Comparison of ENCODE assay signal across 8 cellular contexts in the genomic region with DNA sequence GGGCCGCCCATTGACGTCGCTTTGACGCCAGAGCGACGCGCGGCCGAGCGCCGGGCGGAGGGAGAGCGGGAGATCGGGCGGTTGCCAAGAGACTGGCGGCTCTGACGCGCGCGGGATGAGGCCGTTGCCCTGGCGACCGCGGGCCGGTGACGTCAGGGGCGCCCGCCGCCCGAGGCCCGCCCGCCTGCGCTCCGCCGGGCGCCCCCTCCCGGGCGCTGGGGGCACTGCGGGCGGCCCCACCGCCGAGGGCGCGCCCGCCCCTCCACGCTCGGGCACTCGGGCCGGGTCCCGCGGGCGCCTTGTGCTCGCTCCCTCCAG. TPM values are rescaled to one million over a fixed set of nuclear protein-coding genes. Genes with fewer than 3 reads are reported as not detected.
DNase-seq lines count a peak whose midpoint lies in the region; ATAC-seq, FAIRE-seq and TF ChIP-seq lines count a peak whose summit lies in the region.
"Not testable (repeated sequence)": the region's sequence is repeated elsewhere in the genome, so short reads cannot be mapped to it uniquely, and the experiment has no call there.

No MANE protein-coding gene starts in this region.

- ATAC-seq in GM18858 (IDR thresholded peaks at IDR 0.05; ENCODE audit: unreplicated experiment): peak; percentile 74
- ATAC-seq in GM19467 (IDR thresholded peaks at IDR 0.05; ENCODE audit: unreplicated experiment): peak; percentile 67
- ATAC-seq in HG02588 (IDR thresholded peaks at IDR 0.05; ENCODE audit: unreplicated experiment): peak; percentile 66
- ATAC-seq in HG03066 (IDR thresholded peaks at IDR 0.05; ENCODE audit: low read depth, unreplicated experiment): peak; percentile 70
- peak; percentile 48 for ATAC-seq in HG03558 (IDR thresholded peaks at IDR 0.05; ENCODE audit: extremely low read depth, unreplicated experiment)
- ATAC-seq in activated naive CD4-positive, alpha-beta T cell treated with anti-CD3 and anti-CD28 coated beads, Interleukin-2, amount 50 U/mL, for 72 hours: peak; percentile 96 to 97
- peak; percentile 66 for ATAC-seq in HepG2
- peak; percentile 91 to 94 for ATAC-seq in upper lobe of left lung (ENCODE audit: low FRiP score in 2 of 2)

- H3K27me3 ChIP-seq in HepG2 (ENCODE audit: control insufficient read depth in 1 of 2, insufficient read depth in 2 of 2, low read length in 2 of 2); upper lobe of left lung: not testable (repeated sequence)

- no CpG with 5 or more reads among the region's 53 CpGs for WGBS in HepG2 (ENCODE audit: low lambda C conversion rate)
- WGBS in upper lobe of left lung, 2 donors: no CpG with 5 or more reads among the region's 53 CpGs

- not testable (repeated sequence) for TF ChIP-seq RAD21 in HepG2 (CRISPR knock-in tag; IDR thresholded peaks at IDR 0.05)

- CTCF ChIA-PET in HepG2 (lab: Yijun Ruan, JAX; ENCODE audit: low intra/inter-chr PET ratio, low total read pairs): not testable (repeated sequence)

- H3K9me3 Mint-ChIP-seq in activated naive CD4-positive, alpha-beta T cell treated with anti-CD3 and anti-CD28 coated beads, Interleukin-2, amount 50 U/mL, for 72 hours: not testable (repeated sequence)

- not testable (repeated sequence) for H3K9me3 ChIP-seq in HepG2 (ENCODE audit: low read length); upper lobe of left lung

- H3K27ac Mint-ChIP-seq in activated naive CD4-positive, alpha-beta T cell treated with anti-CD3 and anti-CD28 coated beads, Interleukin-2, amount 50 U/mL, for 72 hours: not testable (repeated sequence)

- not testable (repeated sequence) for H2AFZ ChIP-seq in HepG2 (ENCODE audit: low read length)

- not testable (repeated sequence) for TF ChIP-seq EP300 in HepG2 (IDR thresholded peaks at IDR 0.05; ENCODE audit: low read depth in 2 of 2, low read length in 2 of 2); HepG2 (CRISPR knock-in tag; IDR thresholded peaks at IDR 0.05; ENCODE audit: borderline replicate concordance); upper lobe of left lung (IDR thresholded peaks at IDR 0.05)

- in situ Hi-C loops in HepG2 (cut with HindIII; ENCODE audit: extremely low pct_ligation_motif_present, low pct_unique_long_range_greater_than_20kb): not testable (repeated sequence)

- H3K9ac ChIP-seq in HepG2 (ENCODE audit: insufficient read depth, low read depth, low read length): not testable (repeated sequence)

- not testable (repeated sequence) for TF ChIP-seq CTCF in HepG2 (CRISPR knock-in tag; IDR thresholded peaks at IDR 0.05); upper lobe of left lung (IDR thresholded peaks at IDR 0.05)

- DNase-seq in activated naive CD4-positive, alpha-beta T cell treated with anti-CD3 and anti-CD28 coated beads, Interleukin-2, amount 50 U/mL, for 72 hours (ENCODE audit: low spot score in 2 of 2); HepG2 (ENCODE audit: low spot score); upper lobe of left lung: not testable (repeated sequence)

- not testable (repeated sequence) for BruUV-seq in HepG2 (replicated peaks; lab: Mats Ljungman, UMichigan)

- H3K4me2 ChIP-seq in HepG2 (ENCODE audit: low read depth, low read length): not testable (repeated sequence)

- not testable (repeated sequence) for H3K79me2 ChIP-seq in HepG2 (ENCODE audit: insufficient read depth, low read length)

- H4K20me1 ChIP-seq in HepG2 (ENCODE audit: insufficient read depth, low read length): not testable (repeated sequence)

- FAIRE-seq in HepG2 (lab: Jason Lieb, UNC): not testable (repeated sequence)

- not testable (repeated sequence) for H3K4me3 ChIP-seq in HepG2 (replicated peaks in 1 of 3; ENCODE audit: insufficient read depth in 1 of 3, low read depth in 2 of 3, low read length in 3 of 3); upper lobe of left lung

- not testable (repeated sequence) for H3K36me3 ChIP-seq in HepG2 (replicated peaks in 1 of 2; ENCODE audit: control insufficient read depth in 1 of 2, insufficient read depth in 2 of 2, low read length in 2 of 2); upper lobe of left lung

- not testable (repeated sequence) for H3K27ac ChIP-seq in HepG2 (ENCODE audit: extremely low read length, insufficient read depth, low read length); upper lobe of left lung

- intact Hi-C loops in HepG2 (cut with micrococcal nuclease; ENCODE audit: unreplicated experiment): not testable (repeated sequence)

- not testable (repeated sequence) for TF ChIP-seq POLR2A in HepG2 (IDR thresholded peaks at IDR 0.05; ENCODE audit: insufficient read depth in 1 of 2, low read depth in 2 of 2, low read length in 2 of 2); upper lobe of left lung (IDR thresholded peaks at IDR 0.05)

- not testable (repeated sequence) for H3K36me3 Mint-ChIP-seq in activated naive CD4-positive, alpha-beta T cell treated with anti-CD3 and anti-CD28 coated beads, Interleukin-2, amount 50 U/mL, for 72 hours

- H3K4me1 ChIP-seq in HepG2 (ENCODE audit: insufficient read depth, low read length); upper lobe of left lung: not testable (repeated sequence)

- POLR2A ChIA-PET in HepG2 (lab: Yijun Ruan, JAX): not testable (repeated sequence)

RNA-seq across cellular contexts. Expression of a gene that starts 0.3 kb away (rescaled TPM):
- 10 to 100 TPM in 1 of 2 donors, 1 to 10 TPM in 1; 2.3 to 12.4 TPM for total RNA-seq in activated naive CD4-positive, alpha-beta T cell treated with anti-CD3 and anti-CD28 coated beads, Interleukin-2, amount 50 U/mL, for 72 hours
- total RNA-seq in HepG2 (2016; rRNA removed; fragmentation: Illumina TruSeq; extraction: Trizol): 4.5 and 5.2 TPM in 2 replicates
- 0.71 and 1.2 TPM in 2 replicates for total RNA-seq in HepG2 (2016; cell fraction: cytosol; rRNA removed; fragmentation: Illumina TruSeq; extraction: Trizol; ENCODE audit: low read depth)
- 2.8 and 6.2 TPM in 2 replicates for total RNA-seq in HepG2 (2016; cell fraction: insoluble cytoplasmic fraction; rRNA removed; fragmentation: Illumina TruSeq; extraction: Trizol)
- 1.0 and 1.7 TPM in 2 replicates for total RNA-seq in HepG2 (2016; cell fraction: membrane; rRNA removed; fragmentation: Illumina TruSeq; extraction: Trizol)
- total RNA-seq in HepG2 (2016; cell fraction: nucleus; rRNA removed; fragmentation: Illumina TruSeq; extraction: Trizol): 8.3 and 8.9 TPM in 2 replicates
- polyA plus RNA-seq in HepG2 (2011; rRNA removed): 11.8 and 14.5 TPM in 2 replicates
- 2.2 and 3.7 TPM in 2 replicates for polyA plus RNA-seq in HepG2 (2011; cell fraction: cytosol; rRNA removed)
- polyA plus RNA-seq in HepG2 (2011; cell fraction: nucleus; rRNA removed): 16.5 and 19.0 TPM in 2 replicates
- 13.7 and 16.8 TPM in 2 replicates for polyA plus RNA-seq in HepG2 (2012)
- polyA plus RNA-seq in HepG2 (2016; cell fraction: cytosol; fragmentation: Illumina TruSeq; extraction: Trizol; ENCODE audit: low read depth): 0.21 and 0.24 TPM in 2 replicates
- 1.5 and 2.8 TPM in 2 replicates for polyA plus RNA-seq in HepG2 (2016; cell fraction: insoluble cytoplasmic fraction; fragmentation: Illumina TruSeq; extraction: Trizol; ENCODE audit: low read depth)
- 0.62 and 0.91 TPM in 2 replicates for polyA plus RNA-seq in HepG2 (2016; cell fraction: membrane; fragmentation: Illumina TruSeq; extraction: Trizol; ENCODE audit: low read depth)
- 20.9 and 35.5 TPM in 2 replicates for polyA plus RNA-seq in HepG2 (2016; cell fraction: nucleus; fragmentation: Illumina TruSeq; extraction: Trizol; ENCODE audit: insufficient read depth, low read depth)
- polyA minus RNA-seq in HepG2 (2011; rRNA and poly(A)+ RNA removed; ENCODE audit: low replicate concordance): 12.8 and 71.6 TPM in 2 replicates
- 14.9 and 19.3 TPM in 2 replicates for polyA minus RNA-seq in HepG2 (2011; cell fraction: cytosol; rRNA and poly(A)+ RNA removed)
- 15.5 and 29.5 TPM in 2 replicates for polyA minus RNA-seq in HepG2 (2011; cell fraction: nucleus; rRNA and poly(A)+ RNA removed)
- total RNA-seq in upper lobe of left lung: 10 to 100 TPM in 5 of 6 donors, 1 to 10 TPM in 1; 7.8 to 77.3 (median 43.7) TPM
